Comparison of ENCODE assay signal across 8 cellular contexts in the genomic region with DNA sequence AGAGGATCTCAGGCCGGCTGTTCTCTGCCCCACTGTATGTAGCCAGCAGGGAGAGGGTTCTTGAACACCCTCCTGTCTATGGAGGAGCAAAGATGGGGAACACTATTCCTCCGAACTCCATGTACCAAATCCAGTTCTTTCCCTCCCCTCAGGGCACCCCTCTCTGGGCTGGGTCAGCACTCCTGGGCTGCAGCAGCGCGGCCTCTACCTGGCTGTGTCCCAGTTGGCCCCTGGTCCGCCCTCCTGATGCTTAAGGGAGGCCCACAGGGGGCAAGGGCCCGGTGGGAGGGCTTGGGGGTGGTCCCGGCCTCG. TPM values are rescaled to one million over a fixed set of nuclear protein-coding genes. Genes with fewer than 3 reads are reported as not detected.
A peak's percentile ranks its signal among the peaks of the same experiment; 100 is the strongest.
DNase-seq lines count a peak whose midpoint lies in the region; ATAC-seq and TF ChIP-seq lines count a peak whose summit lies in the region.

No MANE protein-coding gene starts in this region.

- H3K4me3 ChIP-seq in GM12864 (ENCODE audit: low read depth, low read length) (peak overlapping the region; percentile 77), MM.1S (ENCODE audit: low read length) (peak overlapping the region; percentile 100), endodermal cell (ENCODE audit: low read length) (peak overlapping the region; percentile 90), ovary (peak overlapping the region; percentile 98)

- peak overlapping the region; percentile 72 for H3K4me3 Mint-ChIP-seq in endodermal cell

- H3K36me3 ChIP-seq in MM.1S (replicated peaks; ENCODE audit: insufficient read depth, low read length) (no peaks in the 10 kb centered on the region), endodermal cell (ENCODE audit: control insufficient read depth, insufficient read depth, low read length) (peaks cover 29% of the 10 kb centered on the region), ovary (no peaks in the 10 kb centered on the region)

- DNase-seq in GM12864 (ENCODE audit: low read depth) (no peak), MM.1S (no peak), endodermal cell (no peak), ovary (no peak), omental fat pad (ENCODE audit: low spot score) (no peak), foreskin melanocyte (no peak)

- H3K4me2 ChIP-seq in MM.1S (ENCODE audit: low read depth, low read length): peak overlapping the region; percentile 100

- TF ChIP-seq EP300 in ovary (IDR thresholded peaks at IDR 0.05): no peak

- TF ChIP-seq CTCF in GM12864 (IDR thresholded peaks at IDR 0.05; ENCODE audit: low read depth, low read length, missing control alignments) (no peak), MM.1S (IDR thresholded peaks at IDR 0.05; ENCODE audit: low read length) (no peak), endodermal cell (conservative IDR thresholded peaks at IDR 0.05) (no peak), ovary (IDR thresholded peaks at IDR 0.05) (no peak), omental fat pad (IDR thresholded peaks at IDR 0.05) (no peak)

- ATAC-seq in GM21447 (IDR thresholded peaks at IDR 0.05; ENCODE audit: unreplicated experiment) (no peak), omental fat pad (ENCODE audit: low FRiP score) (no peak), HG03354 (IDR thresholded peaks at IDR 0.05; ENCODE audit: poor library complexity, severe bottlenecking, unreplicated experiment) (no peak)

- H3K9me2 ChIP-seq in MM.1S (replicated peaks; ENCODE audit: insufficient read depth, low read length): no peaks in the 10 kb centered on the region

- 0 out of 2 replicates have a peak, but pooled peaks cover 5% of the 10 kb centered on the region for H3K4me1 ChIP-seq in MM.1S (ENCODE audit: low read length)
- H3K4me1 ChIP-seq in endodermal cell (ENCODE audit: control insufficient read depth, insufficient read depth, low read length): no peaks in the 10 kb centered on the region
- H3K4me1 ChIP-seq in ovary (ENCODE audit: insufficient read depth): peaks cover 11% of the 10 kb centered on the region

- H3K36me3 Mint-ChIP-seq in endodermal cell (ENCODE audit: low read depth): peaks cover 16% of the 10 kb centered on the region

- peak overlapping the region; percentile 94 for H3K9ac ChIP-seq in MM.1S (ENCODE audit: low read length)
- H3K9ac ChIP-seq in endodermal cell (ENCODE audit: extremely low read depth, low read length, poor library complexity, severe bottlenecking): no peak overlapping the region

- no peaks in the 10 kb centered on the region for H4K20me1 ChIP-seq in MM.1S (ENCODE audit: insufficient read depth, low read length)

- H3F3A ChIP-seq in MM.1S (ENCODE audit: insufficient read depth, low read length): no peaks in the 10 kb centered on the region

- no peak for TF ChIP-seq POLR2A in ovary (IDR thresholded peaks at IDR 0.05)

- H3K9me3 ChIP-seq in MM.1S (replicated peaks; ENCODE audit: insufficient read depth, low read length) (no peaks in the 10 kb centered on the region), endodermal cell (ENCODE audit: control insufficient read depth, low read length) (no peaks in the 10 kb centered on the region), ovary (no peaks in the 10 kb centered on the region)

- peaks cover 11% of the 10 kb centered on the region for H3K4me1 Mint-ChIP-seq in endodermal cell

- peaks cover 8% of the 10 kb centered on the region for H3K27me3 Mint-ChIP-seq in endodermal cell (ENCODE audit: insufficient read depth)

- H3K27ac Mint-ChIP-seq in endodermal cell: no peak overlapping the region

- H2AFZ ChIP-seq in MM.1S (ENCODE audit: low read length): peak overlapping the region; percentile 100

- no peak overlapping the region for H3K27ac ChIP-seq in MM.1S (ENCODE audit: low read length)
- H3K27ac ChIP-seq in endodermal cell (ENCODE audit: low read depth, low read length): no peak overlapping the region
- peak overlapping the region; percentile 75 to 84 for H3K27ac ChIP-seq in ovary

- intact Hi-C loops in ovary (cut with DNase I): loop anchor here in 1 of 4 donors (5.0 kb wide), 1 partner anchor 206 kb away; a partner anchor contains a TSS

- peaks cover 32% of the 10 kb centered on the region for H3K79me2 ChIP-seq in MM.1S (ENCODE audit: low read length)

- H3K9me3 Mint-ChIP-seq in endodermal cell: no peaks in the 10 kb centered on the region

- WGBS in endodermal cell (ENCODE audit: insufficient coverage in 1 of 2, insufficient read length in 1 of 2), 2 experiments: 50 to 57% methylated on average over 2 to 8 of the region's 8 CpGs
- WGBS in ovary, 3 donors: 19 to 26% (median 22%) methylated on average over 7 to 8 of the region's 8 CpGs

- H3K27me3 ChIP-seq in MM.1S (replicated peaks; ENCODE audit: insufficient read depth, low read length) (no peaks in the 10 kb centered on the region), endodermal cell (ENCODE audit: control insufficient read depth, insufficient read depth, low read length, poor library complexity, severe bottlenecking) (no peaks in the 10 kb centered on the region), ovary (no peaks in the 10 kb centered on the region)

RNA-seq across cellular contexts. Expression of a gene that starts 0.5 kb away (rescaled TPM):
- total RNA-seq in endodermal cell (10 to 100 TPM; 22.1 to 25.3 TPM), ovary (10 to 100 TPM; 21.0 to 52.2 (median 27.4) TPM), omental fat pad (10 to 100 TPM; 32.6 to 43.5 (median 39.0) TPM)
- 25.0 TPM for polyA plus RNA-seq in endodermal cell (2013, experiment 1 of 2)
- polyA plus RNA-seq in endodermal cell (2013, experiment 2 of 2): 24.8 TPM
- 10 to 100 TPM; 14.9 to 24.8 TPM for polyA plus RNA-seq in ovary

RNA-seq across cellular contexts. Expression of a gene that starts 4.3 kb away (rescaled TPM):
- total RNA-seq in endodermal cell (1 to 10 TPM; 5.6 to 9.5 TPM), ovary (10 to 100 TPM in 1 of 7 donors, 1 to 10 TPM in 4, under 1 TPM in 2; 0.28 to 22.5 (median 2.1) TPM), omental fat pad (1 to 10 TPM in 1 of 4 donors, under 1 TPM in 2, not detected in 1; 0.24 to 1.1 (median 0.44) TPM)
- polyA plus RNA-seq in endodermal cell (2013, experiment 1 of 2): 12.0 TPM
- polyA plus RNA-seq in endodermal cell (2013, experiment 2 of 2): 11.0 TPM
- under 1 TPM; 0.12 to 0.36 TPM for polyA plus RNA-seq in ovary

RNA-seq across cellular contexts. Expression of a gene that starts 36.8 kb away (rescaled TPM):
- total RNA-seq in endodermal cell: under 1 TPM; 0.18 to 0.40 TPM
- 1.7 TPM for polyA plus RNA-seq in endodermal cell (2013, experiment 1 of 2)
- polyA plus RNA-seq in endodermal cell (2013, experiment 2 of 2): 1.7 TPM
- 1 to 10 TPM; 2.5 to 6.2 (median 4.1) TPM for total RNA-seq in ovary
- 1 to 10 TPM; 2.3 to 4.6 TPM for polyA plus RNA-seq in ovary
- total RNA-seq in omental fat pad: 1 to 10 TPM; 2.7 to 6.4 (median 3.7) TPM

Comparison
In these comparisons a context has a peak if more than half of its experiments do, and no peak if none do; other contexts are left out.
1. H3K27ac ChIP-seq: peak in ovary (2 of 2); none in MM.1S (single experiment) and endodermal cell (single experiment).
2. Peak in every context shown above with its lines, with median percentiles within 50 percentile points of each other: H3K4me3 ChIP-seq.